In the genomic region with DNA sequence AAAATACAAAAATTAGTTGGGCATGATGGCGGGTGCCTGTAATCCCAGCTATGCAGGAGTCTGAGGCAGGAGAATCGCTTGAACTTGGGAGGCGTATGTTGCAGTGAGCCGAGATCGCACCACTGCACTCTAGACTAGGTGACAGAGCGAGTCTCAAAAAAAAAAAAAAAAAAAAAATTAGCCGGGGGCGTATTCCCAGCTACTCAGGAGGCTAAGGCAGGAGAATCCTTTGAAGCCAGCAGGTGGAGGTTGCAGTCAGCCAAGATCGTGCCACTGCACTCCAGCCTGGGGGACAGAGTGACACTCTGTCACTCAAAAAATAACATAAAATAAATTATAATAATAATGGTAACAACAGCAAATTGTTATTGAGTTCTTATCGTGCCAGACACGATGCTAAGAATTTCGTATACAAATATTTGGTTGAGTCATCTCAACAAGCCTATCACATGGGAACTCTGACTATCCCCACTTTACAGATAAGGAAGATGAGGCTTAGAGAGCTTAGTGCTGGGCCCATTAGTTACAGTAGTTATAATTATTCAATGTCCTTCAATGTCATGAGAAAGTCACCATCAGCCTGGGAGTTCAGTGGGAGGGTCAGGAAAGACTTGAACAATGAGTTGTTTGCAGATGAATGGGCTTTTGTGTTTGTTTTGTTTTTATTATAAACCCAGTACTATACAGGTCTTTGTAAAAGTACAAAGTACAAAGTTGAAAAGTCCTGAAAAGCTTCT, we compare ENCODE assay signal across 22 cellular contexts. TPM values are rescaled to one million over a fixed set of nuclear protein-coding genes. Genes with fewer than 3 reads are reported as not detected.
DNase-seq lines count a peak whose midpoint lies in the region; ATAC-seq and TF ChIP-seq lines count a peak whose summit lies in the region.
"Had no signal": no experiment of that assay in that cellular context is flagged by ENCODE, and none has a peak within 500 bp of the region (broad histone marks: within the 10 kb centered on the region; RNA-seq: fewer than 3 reads in every experiment).

No MANE protein-coding gene starts in this region.

- H3K9ac ChIP-seq in Loucy (ENCODE audit: low read depth, low read length, poor library complexity, severe bottlenecking): peak overlapping the region; percentile 73
- H3K9ac ChIP-seq: parathyroid adenoma had no signal

- no peaks in the 10 kb centered on the region for H3K79me2 ChIP-seq in Loucy (ENCODE audit: insufficient read depth, low read length)
- H3K79me2 ChIP-seq: parathyroid adenoma had no signal

- H3K4me1 ChIP-seq in Loucy (ENCODE audit: insufficient read depth, low read length, poor library complexity, severe bottlenecking): peaks cover 48% of the 10 kb centered on the region
- H3K4me1 ChIP-seq: sigmoid colon, tibial artery had no signal

- ATAC-seq in HG02938 (IDR thresholded peaks at IDR 0.05; ENCODE audit: unreplicated experiment) (no peak), GM19395 (IDR thresholded peaks at IDR 0.05; ENCODE audit: unreplicated experiment) (no peak)
- ATAC-seq: foreskin keratinocyte; HCT116; stimulated activated naive B cell treated with anti-CD40 and anti-IgM and Interleukin-4, amounts not matched to agents 10 μg/mL and 1 μg/mL and 100 μg/mL, for 72 hours had no signal

- no peaks in the 10 kb centered on the region for H3K9me2 ChIP-seq in Loucy (replicated peaks; ENCODE audit: low read depth, low read length)

- no peaks in the 10 kb centered on the region for H3K9me3 ChIP-seq in Loucy (ENCODE audit: insufficient read depth, low read depth, low read length)
- H3K9me3 ChIP-seq: breast epithelium, sigmoid colon, tibial artery had no signal

- H3K4me3 ChIP-seq in Loucy (ENCODE audit: low read length, poor library complexity, severe bottlenecking): no peak overlapping the region
- H3K4me3 ChIP-seq: breast epithelium, sigmoid colon, tibial artery had no signal

- TF ChIP-seq CTCF in Loucy (conservative IDR thresholded peaks at IDR 0.05; ENCODE audit: low read length): no peak

- no peaks in the 10 kb centered on the region for H3K36me3 ChIP-seq in Loucy (ENCODE audit: insufficient read depth, low read length)
- H3K36me3 ChIP-seq: breast epithelium, sigmoid colon, tibial artery had no signal

- H4K20me1 ChIP-seq in Loucy (ENCODE audit: insufficient read depth, low read length, poor library complexity, severe bottlenecking): no peaks in the 10 kb centered on the region

- DNase-seq in dermis blood vessel endothelial cell: peak; percentile 56
- peak; percentile 84 for DNase-seq in pons (ENCODE audit: low spot score)
- DNase-seq: activated CD4-positive, alpha-beta T cell treated with anti-CD3 and anti-CD28 coated beads, Interleukin-2, amount 50 U/mL, for 1 hour; activated CD8-positive, alpha-beta memory T cell treated with anti-CD3 and anti-CD28 coated beads, Interleukin-2, amount 50 U/mL, for 4 hours; activated effector memory CD4-positive, alpha-beta T cell treated with anti-CD3 and anti-CD28 coated beads, Interleukin-2, amount 50 U/mL, for 16 hours; cortex of kidney; DND-41; foreskin keratinocyte; IMR-90; MV-4-11; NCI-H1930; NCI-H446 treated with DMSO at 0.1 percent for 48 hours; RPMI8226; sigmoid colon; stimulated activated naive B cell treated with anti-CD40 and anti-IgM and Interleukin-4, amounts not matched to agents 10 μg/mL and 1 μg/mL and 100 μg/mL, for 72 hours; tibial artery had no signal

- H3K27me3 ChIP-seq in Loucy (ENCODE audit: insufficient read depth, low read length, poor library complexity, severe bottlenecking): no peaks in the 10 kb centered on the region
- H3K27me3 ChIP-seq: breast epithelium, foreskin keratinocyte had no signal

- no peak overlapping the region for H2AFZ ChIP-seq in Loucy (ENCODE audit: low read length)
- H2AFZ ChIP-seq: parathyroid adenoma had no signal

- H3F3A ChIP-seq in Loucy (ENCODE audit: low read depth): peaks cover 11% of the 10 kb centered on the region

- peak overlapping the region; percentile 77 for H3K4me2 ChIP-seq in Loucy (ENCODE audit: low read depth, low read length, poor library complexity, severe bottlenecking)

RNA-seq across cellular contexts. Expression of a gene that starts 19.4 kb away (rescaled TPM):
- 0.14 TPM in 1 of 2 replicates, not detected in the other for total RNA-seq in dermis blood vessel endothelial cell
- total RNA-seq: IMR-90, sigmoid colon had no signal

RNA-seq across cellular contexts. Expression of a gene that starts 21.7 kb away (rescaled TPM):
- 0.17 and 4.7 TPM in 2 replicates for total RNA-seq in dermis blood vessel endothelial cell

RNA-seq across cellular contexts. Expression of a gene that starts 27.3 kb away (rescaled TPM):
- not detected in 2 replicates for total RNA-seq in dermis blood vessel endothelial cell
- total RNA-seq: IMR-90, sigmoid colon had no signal

RNA-seq across cellular contexts. Expression of a gene that starts 45.9 kb away (rescaled TPM):
- not detected in 2 replicates for total RNA-seq in dermis blood vessel endothelial cell
- total RNA-seq: breast epithelium, foreskin keratinocyte, IMR-90, sigmoid colon had no signal
